18 cellular contexts compared by ENCODE assay signal in genomic region chr10:49089152-49089788, GRCh38. TPM values are rescaled to one million over a fixed set of nuclear protein-coding genes. Genes with fewer than 3 reads are reported as not detected.
"Had no signal": no experiment of that assay in that cellular context is flagged by ENCODE, and none has a peak within 500 bp of the region (broad histone marks: within the 10 kb centered on the region; RNA-seq: fewer than 3 reads in every experiment).

No MANE protein-coding gene starts in this region.

- H3K4me1 ChIP-seq: foreskin keratinocyte had no signal

- H3K27ac ChIP-seq: dorsolateral prefrontal cortex, foreskin keratinocyte, right lobe of liver had no signal

- DNase-seq: activated CD4-positive, alpha-beta T cell treated with anti-CD3 and anti-CD28 coated beads, Interleukin-2, amount 50 U/mL, for 1 hour; activated T-cell treated with anti-CD3 and anti-CD28 coated beads for 4 hours; dorsolateral prefrontal cortex; esophagus squamous epithelium; foreskin keratinocyte; midbrain; naive thymus-derived CD4-positive, alpha-beta T cell; right lobe of liver; stimulated activated CD4-positive, alpha-beta T cell treated with anti-CD3 and anti-CD28 coated beads, Interleukin-2, amount 100 ng/mL, for 48 hours; stimulated activated naive CD4-positive, alpha-beta T cell treated with Interleukin-2 at 50 U/mL for 16 hours had no signal

- H3K4me1 Mint-ChIP-seq: naive thymus-derived CD4-positive, alpha-beta T cell had no signal

- H3K4me3 Mint-ChIP-seq: naive thymus-derived CD4-positive, alpha-beta T cell had no signal

- ATAC-seq: activated naive CD4-positive, alpha-beta T cell treated with anti-CD3 and anti-CD28 coated beads, Interleukin-2, amount 50 U/mL, for 72 hours; foreskin keratinocyte; naive thymus-derived CD4-positive, alpha-beta T cell; right lobe of liver had no signal

- H3K36me3 ChIP-seq: esophagus squamous epithelium, right lobe of liver had no signal

- H3K9me3 ChIP-seq: esophagus squamous epithelium, right lobe of liver had no signal

- H3K27ac Mint-ChIP-seq: activated naive CD4-positive, alpha-beta T cell treated with anti-CD3 and anti-CD28 coated beads, Interleukin-2, amount 50 U/mL, for 72 hours; activated T-helper 2 cell treated with anti-CD3 and anti-CD28 coated beads, Interferon-gamma antibody, Interleukin-2, Interleukin-4, amounts not matched to agents 10 μg/mL and 5 μg/mL and 100 μg/mL, durations not matched to agents 14 hours and 24 hours and 36 hours; naive thymus-derived CD4-positive, alpha-beta T cell had no signal

- H3K27me3 ChIP-seq: dorsolateral prefrontal cortex, foreskin keratinocyte, right lobe of liver had no signal

- H3K36me3 Mint-ChIP-seq: activated naive CD4-positive, alpha-beta T cell treated with anti-CD3 and anti-CD28 coated beads, Interleukin-2, amount 50 U/mL, for 72 hours; naive thymus-derived CD4-positive, alpha-beta T cell had no signal

- H3K4me3 ChIP-seq: dorsolateral prefrontal cortex, esophagus squamous epithelium, right lobe of liver had no signal

RNA-seq across cellular contexts. Expression of gene VSTM4, which starts 26.1 kb away (rescaled TPM):
- total RNA-seq: activated naive CD4-positive, alpha-beta T cell treated with anti-CD3 and anti-CD28 coated beads, Interleukin-2, amount 50 U/mL, for 72 hours; foreskin keratinocyte had no signal
- polyA plus RNA-seq: foreskin keratinocyte; naive thymus-derived CD4-positive, alpha-beta T cell had no signal

RNA-seq across cellular contexts. Expression of gene FAM170B, which starts 44.6 kb away (rescaled TPM):
- total RNA-seq: activated CD8-positive, alpha-beta memory T cell treated with anti-CD3 and anti-CD28 coated beads for 36 hours; activated naive CD4-positive, alpha-beta T cell treated with anti-CD3 and anti-CD28 coated beads, Interleukin-2, amount 50 U/mL, for 72 hours; activated T-helper 2 cell treated with anti-CD3 and anti-CD28 coated beads, Interferon-gamma antibody, Interleukin-2, Interleukin-4, amounts not matched to agents 10 μg/mL and 5 μg/mL and 100 μg/mL, durations not matched to agents 14 hours and 24 hours and 36 hours; chondrocyte; esophagus squamous epithelium; foreskin keratinocyte; liver; posterior vena cava; right lobe of liver; temporal lobe; urinary bladder had no signal
- polyA plus RNA-seq: foreskin keratinocyte; liver; naive thymus-derived CD4-positive, alpha-beta T cell; urinary bladder had no signal
